8 cellular contexts compared by ENCODE assay signal in genomic region chr13:27953671-27954405, GRCh38. TPM values are rescaled to one million over a fixed set of nuclear protein-coding genes. Genes with fewer than 3 reads are reported as not detected.
A peak's percentile ranks its signal among the peaks of the same experiment; 100 is the strongest.
DNase-seq lines count a peak whose midpoint lies in the region; ATAC-seq, FAIRE-seq and TF ChIP-seq lines count a peak whose summit lies in the region.

No MANE protein-coding gene starts in this region.

- CTCF ChIA-PET in K562 (lab: Yijun Ruan, JAX; ENCODE audit: low intra/inter-chr PET ratio) = interaction anchor here (0.9 to 1.5 kb wide), 2 partner anchors 85 to 591 kb away, joined by 3 to 8 read pairs; no protein-coding TSS in a partner anchor

- POLR2A ChIA-PET in K562 (lab: Yijun Ruan, JAX) = no interaction called here

- H4K20me1 ChIP-seq in Loucy (ENCODE audit: insufficient read depth, low read length, poor library complexity, severe bottlenecking) (no peaks in the 10 kb centered on the region), K562 (replicated peaks; ENCODE audit: control insufficient read depth, insufficient read depth, low read length) (no peaks in the 10 kb centered on the region)

- H2AFZ ChIP-seq in Loucy (ENCODE audit: low read length) = peak overlapping the region; percentile 98
- peak overlapping the region; percentile 40; the same call in 1 of the 2 replicates for H2AFZ ChIP-seq in K562 (ENCODE audit: low read depth, low read length)

- TF ChIP-seq EP300 in K562 (IDR thresholded peaks at IDR 0.05; ENCODE audit: low read length) = no peak

- no peaks in the 10 kb centered on the region for H3K9me1 ChIP-seq in K562 (ENCODE audit: control insufficient read depth, insufficient read depth, low read length)

- H3K4me3 ChIP-seq in Loucy (ENCODE audit: low read length, poor library complexity, severe bottlenecking) (peak overlapping the region; percentile 81), K562 (no peak overlapping the region), skin epidermis (peak overlapping the region; percentile 18 to 41 (median 29))

- in situ Hi-C loops in K562 (cut with MboI) = loop anchor here (25.0 kb wide), 1 partner anchor 442 kb away; no protein-coding TSS in a partner anchor

- BruUV-seq in K562 (replicated peaks; lab: Mats Ljungman, UMichigan) = no TSS peak

- DNase-seq in GF-D8 (lab: John Stamatoyannopoulos, UW) (peak; percentile 37), T follicular helper cell (ENCODE audit: low read depth) (peak; percentile 40), K562 (ENCODE audit: extremely low read depth in 1 of 4, low spot score in 3 of 4) (peak; percentile 55 to 66 (median 57)), iPS-NIHi11 (ENCODE audit: low spot score) (peak; percentile 96), cortex of kidney (lab: John Stamatoyannopoulos, UW) (no peak)

- H3K36me3 ChIP-seq in Loucy (ENCODE audit: insufficient read depth, low read length) = no peaks in the 10 kb centered on the region
- no peaks in the 10 kb centered on the region for H3K36me3 ChIP-seq in K562 (ENCODE audit: control insufficient read depth, insufficient read depth, low read length)

- peak; percentile 29 to 61; a peak in 3 of 4 replicates for TF ChIP-seq RAD21 in K562 (CRISPR knock-in tag; conservative IDR thresholded peaks at IDR 0.05 in 1 of 2, IDR thresholded peaks at IDR 0.05 in 1 of 2)

- H3K27me3 ChIP-seq in Loucy (ENCODE audit: insufficient read depth, low read length, poor library complexity, severe bottlenecking) = no peaks in the 10 kb centered on the region
- peaks cover 2 to 9% of the 10 kb centered on the region in 2 experiments; a peak in 1 of 5 replicates for H3K27me3 ChIP-seq in K562 (ENCODE audit: control insufficient read depth in 2 of 2, insufficient read depth in 2 of 2, low read length in 2 of 2)

- no peaks in the 10 kb centered on the region for H3K9me2 ChIP-seq in Loucy (replicated peaks; ENCODE audit: low read depth, low read length)

- ATAC-seq in GM21825 (IDR thresholded peaks at IDR 0.05; ENCODE audit: unreplicated experiment) = peak; percentile 74
- ATAC-seq in K562 = peak; percentile 99

- H3F3A ChIP-seq in Loucy (ENCODE audit: low read depth) = no peaks in the 10 kb centered on the region

- TF ChIP-seq POLR2A in K562 (conservative IDR thresholded peaks at IDR 0.05) = no peak

- intact Hi-C loops in K562 (cut with micrococcal nuclease) = loop anchor here (5.0 kb wide), 1 partner anchor 122 kb away; no protein-coding TSS in a partner anchor

- H3K9ac ChIP-seq in Loucy (ENCODE audit: low read depth, low read length, poor library complexity, severe bottlenecking) (peak overlapping the region; percentile 67), K562 (ENCODE audit: insufficient read depth in 1 of 2, low read depth in 2 of 2, low read length in 2 of 2) (no peak overlapping the region)

- 25% methylated on average over 26 of the region's 73 CpGs for WGBS in K562 (ENCODE audit: insufficient coverage, low coverage, missing lambda C conversion rate)

- no peak overlapping the region for H3K27ac ChIP-seq in K562 (ENCODE audit: extremely low read depth, low read depth, low read length)
- H3K27ac ChIP-seq in skin epidermis = peak overlapping the region in 2 of 21 experiments; percentile 7 to 50

- H3K4me2 ChIP-seq in Loucy (ENCODE audit: low read depth, low read length, poor library complexity, severe bottlenecking) (peak overlapping the region; percentile 63), K562 (ENCODE audit: insufficient read depth, low read length) (no peak overlapping the region)

- TF ChIP-seq CTCF in Loucy (conservative IDR thresholded peaks at IDR 0.05; ENCODE audit: low read length) = peak; percentile 74
- peak; percentile 63 to 87 (median 68) for TF ChIP-seq CTCF in K562 (IDR thresholded peaks at IDR 0.05 in 2 of 3, conservative IDR thresholded peaks at IDR 0.05 in 1 of 3; ENCODE audit: insufficient read depth in 2 of 3, low read depth in 1 of 3, low read length in 3 of 3)

- H3K9me3 ChIP-seq in Loucy (ENCODE audit: insufficient read depth, low read depth, low read length) (no peaks in the 10 kb centered on the region), K562 (replicated peaks; ENCODE audit: control insufficient read depth, insufficient read depth, low read depth, low read length) (no peaks in the 10 kb centered on the region)

- peaks cover 5% of the 10 kb centered on the region for H3K4me1 ChIP-seq in Loucy (ENCODE audit: insufficient read depth, low read length, poor library complexity, severe bottlenecking)
- H3K4me1 ChIP-seq in K562 (replicated peaks in 1 of 2; ENCODE audit: control insufficient read depth in 2 of 2, insufficient read depth in 2 of 2, low read length in 2 of 2) = peaks cover 0 to 13% of the 10 kb centered on the region in 2 experiments; a peak in 2 of 5 replicates

- no peak for FAIRE-seq in K562 (lab: Jason Lieb, UNC)

- H3K79me2 ChIP-seq in Loucy (ENCODE audit: insufficient read depth, low read length) (no peaks in the 10 kb centered on the region), K562 (ENCODE audit: control insufficient read depth, insufficient read depth, low read length) (no peaks in the 10 kb centered on the region)

TF ChIP-seq in K562, 482 proteins besides CTCF, POLR2A, EP300 and RAD21 (continues in another document):
- 0 out of 2 replicates have a peak, but pooled peaks have one; percentile 37 for TF ChIP-seq RB1 (IDR thresholded peaks at IDR 0.05; ENCODE audit: low read depth)
- TF ChIP-seq STAG1 (CRISPR knock-in tag; IDR thresholded peaks at IDR 0.05; ENCODE audit: borderline replicate concordance) = peak; percentile 50; the same call in 1 of the 2 replicates
- TF ChIP-seq TCF15 (CRISPR knock-in tag; IDR thresholded peaks at IDR 0.05) = no peak
- no peak for TF ChIP-seq OTX1 (CRISPR knock-in tag; IDR thresholded peaks at IDR 0.05)

RNA-seq across cellular contexts. Expression of gene CDX2, which starts 15.3 kb away (rescaled TPM):
- total RNA-seq in K562 (2011; cell fraction: chromatin; rRNA removed; ENCODE audit: low replicate concordance) = not detected in 2 replicates
- not detected in 2 replicates for total RNA-seq in K562 (2011; cell fraction: nucleolus; rRNA removed)
- total RNA-seq in K562 (2011; cell fraction: nucleoplasm; rRNA removed) = not detected in 2 replicates
- total RNA-seq in K562 (2014; rRNA removed) (not detected in 2 replicates), K562 (2014; rRNA removed; fragmentation: Illumina TruSeq; extraction: Trizol) (not detected in 2 replicates), K562 (2015; rRNA removed; fragmentation: Illumina TruSeq; extraction: Trizol) (not detected in 2 replicates), K562 (2021) (0.04 and 0.11 TPM in 2 replicates)
- polyA plus RNA-seq in K562 (2011; rRNA removed) (not detected in 2 replicates), K562 (2014; fragmentation: Illumina TruSeq; extraction: Trizol) (not detected in 2 replicates), K562 (2014; fragmentation: Nextera tagmentation; extraction: Ambion mirVana) (not detected), K562 (2014; rRNA removed) (not detected in 2 replicates)
- polyA plus RNA-seq in K562 (2011; cell fraction: cytosol; rRNA removed) = not detected in 2 replicates
- polyA plus RNA-seq in K562 (2011; cell fraction: nucleus; rRNA removed) = not detected in 2 replicates
- not detected in 2 replicates for polyA plus RNA-seq in K562 (2012)
- polyA minus RNA-seq in K562 (2011; rRNA and poly(A)+ RNA removed) = not detected in 2 replicates
- polyA minus RNA-seq in K562 (2011; cell fraction: cytosol; rRNA and poly(A)+ RNA removed) = not detected in 2 replicates
- polyA minus RNA-seq in K562 (2011; cell fraction: nucleus; rRNA and poly(A)+ RNA removed) = not detected in 2 replicates

RNA-seq across cellular contexts. Expression of gene PDX1, which starts 34.0 kb away (rescaled TPM):
- total RNA-seq in K562 (2011; cell fraction: chromatin; rRNA removed; ENCODE audit: low replicate concordance) = not detected in 2 replicates
- total RNA-seq in K562 (2011; cell fraction: nucleolus; rRNA removed) = not detected in 2 replicates
- not detected in 2 replicates for total RNA-seq in K562 (2011; cell fraction: nucleoplasm; rRNA removed)
- not detected in 2 replicates for total RNA-seq in K562 (2014; rRNA removed)
- total RNA-seq in K562 (2014; rRNA removed; fragmentation: Illumina TruSeq; extraction: Trizol) = not detected in 2 replicates
- total RNA-seq in K562 (2015; rRNA removed; fragmentation: Illumina TruSeq; extraction: Trizol) = not detected in 2 replicates
- total RNA-seq in K562 (2021) = not detected in 2 replicates
- polyA plus RNA-seq in K562 (2011; rRNA removed) = not detected in 2 replicates
- polyA plus RNA-seq in K562 (2011; cell fraction: cytosol; rRNA removed) = not detected in 2 replicates
- polyA plus RNA-seq in K562 (2011; cell fraction: nucleus; rRNA removed) = not detected in 2 replicates
- not detected in 2 replicates for polyA plus RNA-seq in K562 (2012)
- not detected in 2 replicates for polyA plus RNA-seq in K562 (2014; fragmentation: Illumina TruSeq; extraction: Trizol)
- polyA plus RNA-seq in K562 (2014; fragmentation: Nextera tagmentation; extraction: Ambion mirVana) = not detected
- polyA plus RNA-seq in K562 (2014; rRNA removed) = not detected in 2 replicates
- not detected in 2 replicates for polyA minus RNA-seq in K562 (2011; rRNA and poly(A)+ RNA removed)
- not detected in 2 replicates for polyA minus RNA-seq in K562 (2011; cell fraction: cytosol; rRNA and poly(A)+ RNA removed)
- not detected in 2 replicates for polyA minus RNA-seq in K562 (2011; cell fraction: nucleus; rRNA and poly(A)+ RNA removed)

RNA-seq across cellular contexts. Expression of gene URAD, which starts 34.7 kb away (rescaled TPM):
- not detected in 2 replicates for total RNA-seq in K562 (2011; cell fraction: chromatin; rRNA removed; ENCODE audit: low replicate concordance)
- not detected in 2 replicates for total RNA-seq in K562 (2011; cell fraction: nucleolus; rRNA removed)
- not detected in 2 replicates for total RNA-seq in K562 (2011; cell fraction: nucleoplasm; rRNA removed)
- not detected in 2 replicates for total RNA-seq in K562 (2014; rRNA removed)
- not detected in 2 replicates for total RNA-seq in K562 (2014; rRNA removed; fragmentation: Illumina TruSeq; extraction: Trizol)
- not detected in 2 replicates for total RNA-seq in K562 (2015; rRNA removed; fragmentation: Illumina TruSeq; extraction: Trizol)
- not detected in 2 replicates for total RNA-seq in K562 (2021)
- polyA plus RNA-seq in K562 (2011; rRNA removed) = not detected in 2 replicates
- not detected in 2 replicates for polyA plus RNA-seq in K562 (2011; cell fraction: cytosol; rRNA removed)
- polyA plus RNA-seq in K562 (2011; cell fraction: nucleus; rRNA removed) = not detected in 2 replicates
- polyA plus RNA-seq in K562 (2012) = not detected in 2 replicates
- not detected in 2 replicates for polyA plus RNA-seq in K562 (2014; fragmentation: Illumina TruSeq; extraction: Trizol)
- not detected for polyA plus RNA-seq in K562 (2014; fragmentation: Nextera tagmentation; extraction: Ambion mirVana)
- polyA plus RNA-seq in K562 (2014; rRNA removed) = not detected in 2 replicates
- polyA minus RNA-seq in K562 (2011; rRNA and poly(A)+ RNA removed) = not detected in 2 replicates
- not detected in 2 replicates for polyA minus RNA-seq in K562 (2011; cell fraction: cytosol; rRNA and poly(A)+ RNA removed)
- not detected in 2 replicates for polyA minus RNA-seq in K562 (2011; cell fraction: nucleus; rRNA and poly(A)+ RNA removed)
